ENCODE assay signal across 8 cellular contexts in the genomic region with DNA sequence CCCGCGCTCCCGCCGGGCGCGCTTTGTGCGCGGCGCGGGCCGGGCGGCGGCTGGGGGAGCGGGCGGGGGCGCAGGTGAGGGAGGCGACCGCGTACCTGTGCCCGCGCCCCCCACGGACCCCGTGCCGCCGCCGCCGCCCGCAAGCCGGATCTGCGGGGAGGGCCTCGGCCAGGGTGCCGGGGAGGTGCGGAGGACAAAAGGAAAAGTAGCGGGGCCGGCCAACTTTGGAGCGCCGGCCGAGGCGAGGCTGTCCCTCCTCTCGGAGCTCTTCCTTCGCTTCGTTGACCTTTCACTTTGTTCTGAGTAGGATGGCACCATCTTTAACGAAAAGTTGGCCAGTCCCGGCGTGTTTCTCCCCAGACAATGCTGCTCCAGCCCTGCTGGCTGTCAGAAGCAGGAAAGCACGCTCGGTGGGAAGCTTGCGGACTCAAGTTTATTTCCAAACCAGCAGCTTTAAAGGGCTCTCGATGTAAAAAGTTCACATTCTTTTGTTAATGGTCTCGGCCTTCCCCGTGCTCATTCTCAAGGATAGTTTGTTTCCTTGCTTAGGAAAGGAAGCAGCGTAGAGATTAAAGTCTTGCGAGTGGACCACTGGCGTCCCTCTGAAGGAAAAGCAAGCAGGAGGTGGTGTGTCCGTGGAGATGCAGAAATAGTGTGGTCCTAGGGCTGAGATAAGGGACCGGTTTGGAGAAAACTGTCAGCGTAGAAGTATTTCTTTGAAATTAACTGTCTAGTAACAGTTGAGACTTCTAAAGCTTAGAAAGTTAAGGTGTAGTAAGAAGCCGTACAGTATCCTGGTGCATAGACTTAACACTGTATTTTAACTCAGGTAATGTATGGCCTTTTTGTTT. TPM values are rescaled to one million over a fixed set of nuclear protein-coding genes. Genes with fewer than 3 reads are reported as not detected.
A peak's percentile ranks its signal among the peaks of the same experiment; 100 is the strongest.
DNase-seq lines count a peak whose midpoint lies in the region; ATAC-seq and TF ChIP-seq lines count a peak whose summit lies in the region.

No MANE protein-coding gene starts in this region.

- peak in 3 of 7 experiments; percentile 25 to 59 (median 36) for DNase-seq in CD8-positive, alpha-beta T cell
- DNase-seq in endodermal cell (no peak), inferior parietal cortex (ENCODE audit: extremely low spot score) (no peak), NCI-H774 (lab: John Stamatoyannopoulos, UW) (no peak)

- H3K4me3 ChIP-seq in CD8-positive, alpha-beta T cell (ENCODE audit: low read depth, low read length): peak overlapping the region; percentile 63
- H3K4me3 ChIP-seq in WI38 (ENCODE audit: low read depth, low read length) (peak overlapping the region; percentile 86), endodermal cell (ENCODE audit: low read length) (peak overlapping the region; percentile 98), mucosa of stomach (ENCODE audit: low read length) (peak overlapping the region; percentile 33)

- H3K27me3 ChIP-seq in CD8-positive, alpha-beta T cell (ENCODE audit: insufficient read depth, low read length): no peaks in the 10 kb centered on the region
- H3K27me3 ChIP-seq in endodermal cell (ENCODE audit: control insufficient read depth, insufficient read depth, low read length, poor library complexity, severe bottlenecking) (no peaks in the 10 kb centered on the region), mucosa of stomach (ENCODE audit: control insufficient read depth, insufficient read depth, low read length) (no peaks in the 10 kb centered on the region)

- peak overlapping the region; percentile 83 for H3K9ac ChIP-seq in endodermal cell (ENCODE audit: extremely low read depth, low read length, poor library complexity, severe bottlenecking)
- H3K9ac ChIP-seq in mucosa of stomach (ENCODE audit: low read length): peak overlapping the region; percentile 63

- peaks cover 46% of the 10 kb centered on the region for H3K4me1 Mint-ChIP-seq in CD8-positive, alpha-beta T cell (ENCODE audit: low read depth)
- H3K4me1 Mint-ChIP-seq in endodermal cell: peaks cover 25% of the 10 kb centered on the region

- peaks cover 30% of the 10 kb centered on the region for H3K4me1 ChIP-seq in CD8-positive, alpha-beta T cell (ENCODE audit: insufficient read depth, low read length)
- peaks cover 8% of the 10 kb centered on the region for H3K4me1 ChIP-seq in endodermal cell (ENCODE audit: control insufficient read depth, insufficient read depth, low read length)
- H3K4me1 ChIP-seq in mucosa of stomach (ENCODE audit: control insufficient read depth, insufficient read depth, low read length): peaks cover 17% of the 10 kb centered on the region

- no peaks in the 10 kb centered on the region for H3K9me3 Mint-ChIP-seq in CD8-positive, alpha-beta T cell
- no peaks in the 10 kb centered on the region for H3K9me3 Mint-ChIP-seq in endodermal cell

- no peaks in the 10 kb centered on the region for H3K9me3 ChIP-seq in CD8-positive, alpha-beta T cell (ENCODE audit: low read length)
- no peaks in the 10 kb centered on the region for H3K9me3 ChIP-seq in endodermal cell (ENCODE audit: control insufficient read depth, low read length)
- H3K9me3 ChIP-seq in mucosa of stomach (ENCODE audit: control insufficient read depth, low read length): no peaks in the 10 kb centered on the region

- ATAC-seq in CD8-positive, alpha-beta T cell: peak; percentile 17
- ATAC-seq in GM19035 (IDR thresholded peaks at IDR 0.05; ENCODE audit: unreplicated experiment): peak; percentile 27
- peak; percentile 24 for ATAC-seq in HG03442 (IDR thresholded peaks at IDR 0.05; ENCODE audit: unreplicated experiment)

- peak overlapping the region; percentile 92 for H3K4me3 Mint-ChIP-seq in CD8-positive, alpha-beta T cell
- H3K4me3 Mint-ChIP-seq in endodermal cell: peak overlapping the region; percentile 85

- intact Hi-C loops in CD8-positive, alpha-beta T cell (cut with DNase I, micrococcal nuclease): loop anchor here (1.0 to 2.0 kb wide), 4 partner anchors 9 to 1659 kb away; a partner anchor contains a TSS

- 2 to 6% methylated on average over 23 to 58 of the region's 58 CpGs for WGBS in endodermal cell (ENCODE audit: insufficient coverage in 1 of 2, insufficient read length in 1 of 2), 2 experiments

- no peak for TF ChIP-seq CTCF in CD8-positive, alpha-beta T cell (IDR thresholded peaks at IDR 0.05)
- no peak for TF ChIP-seq CTCF in WI38 (IDR thresholded peaks at IDR 0.05; ENCODE audit: low read depth, low read length)
- no peak for TF ChIP-seq CTCF in endodermal cell (conservative IDR thresholded peaks at IDR 0.05)

- H3K36me3 Mint-ChIP-seq in CD8-positive, alpha-beta T cell: peaks cover 22% of the 10 kb centered on the region
- H3K36me3 Mint-ChIP-seq in endodermal cell (ENCODE audit: low read depth): peaks cover 27% of the 10 kb centered on the region

- peak overlapping the region; percentile 43 for H3K27ac ChIP-seq in CD8-positive, alpha-beta T cell (ENCODE audit: low read depth, low read length)
- H3K27ac ChIP-seq in endodermal cell (ENCODE audit: low read depth, low read length): peak overlapping the region; percentile 81

- no peaks in the 10 kb centered on the region for H3K27me3 Mint-ChIP-seq in CD8-positive, alpha-beta T cell (ENCODE audit: low read depth)
- H3K27me3 Mint-ChIP-seq in endodermal cell (ENCODE audit: insufficient read depth): no peaks in the 10 kb centered on the region

- H3K27ac Mint-ChIP-seq in CD8-positive, alpha-beta T cell: peak overlapping the region; percentile 90
- peak overlapping the region; percentile 71 for H3K27ac Mint-ChIP-seq in endodermal cell

- no peaks in the 10 kb centered on the region for H3K36me3 ChIP-seq in CD8-positive, alpha-beta T cell (ENCODE audit: insufficient read depth, low read length)
- H3K36me3 ChIP-seq in endodermal cell (ENCODE audit: control insufficient read depth, insufficient read depth, low read length) (peaks cover 49% of the 10 kb centered on the region), mucosa of stomach (ENCODE audit: control insufficient read depth, insufficient read depth, low read length) (peaks cover 8% of the 10 kb centered on the region)

- POLR2A ChIA-PET in CD8-positive, alpha-beta T cell (lab: Charles Lee): interaction anchor here (0.6 to 1.3 kb wide), 7 partner anchors 10 to 41 kb away, joined by 3 to 16 read pairs (median 4); a partner anchor contains a TSS

- CTCF ChIA-PET in CD8-positive, alpha-beta T cell (lab: Charles Lee): interaction anchor here (1.4 kb wide), 1 partner anchor 40 kb away, joined by 3 read pairs; no protein-coding TSS in a partner anchor

RNA-seq across cellular contexts. Expression of a gene that starts 0.7 kb away (rescaled TPM):
- 10 to 100 TPM; 83.1 to 86.2 TPM for total RNA-seq in CD8-positive, alpha-beta T cell
- 100 to 1,000 TPM; 137 to 139 TPM for total RNA-seq in endodermal cell
- 71.8 TPM for polyA plus RNA-seq in endodermal cell (2013, experiment 1 of 2)
- polyA plus RNA-seq in endodermal cell (2013, experiment 2 of 2): 66.9 TPM

RNA-seq across cellular contexts. Expression of a gene that starts 14.0 kb away (rescaled TPM):
- total RNA-seq in CD8-positive, alpha-beta T cell: 10 to 100 TPM; 30.8 to 35.9 TPM
- total RNA-seq in endodermal cell: 10 to 100 TPM; 41.5 to 46.2 TPM
- 23.5 TPM for polyA plus RNA-seq in endodermal cell (2013, experiment 1 of 2)
- 18.6 TPM for polyA plus RNA-seq in endodermal cell (2013, experiment 2 of 2)

RNA-seq across cellular contexts. Expression of a gene that starts 29.2 kb away (rescaled TPM):
- total RNA-seq in CD8-positive, alpha-beta T cell: 10 to 100 TPM in 1 of 2 experiments, 1 to 10 TPM in 1; 9.0 to 10.3 TPM
- total RNA-seq in endodermal cell: 10 to 100 TPM; 47.8 to 51.0 TPM
- 42.9 TPM for polyA plus RNA-seq in endodermal cell (2013, experiment 1 of 2)
- 39.3 TPM for polyA plus RNA-seq in endodermal cell (2013, experiment 2 of 2)

RNA-seq across cellular contexts. Expression of a gene that starts 40.7 kb away (rescaled TPM):
- 10 to 100 TPM; 47.0 to 49.8 TPM for total RNA-seq in CD8-positive, alpha-beta T cell
- 10 to 100 TPM; 48.9 to 50.4 TPM for total RNA-seq in endodermal cell
- polyA plus RNA-seq in endodermal cell (2013, experiment 1 of 2): 44.3 TPM
- polyA plus RNA-seq in endodermal cell (2013, experiment 2 of 2): 43.0 TPM

Comparison
In these comparisons a context has a peak if more than half of its experiments do, and no peak if none do; other contexts are left out.
1. H3K4me3 ChIP-seq: peak in every context shown above with its lines; median percentile 98 in endodermal cell; 86 in WI38; 63 in CD8-positive, alpha-beta T cell; 33 in mucosa of stomach.
2. RNA of a gene that starts 29.2 kb away (total RNA-seq): 47.8 to 51.0 TPM in endodermal cell; 9.0 to 10.3 TPM in CD8-positive, alpha-beta T cell; every median in the first group is over 4 times any median in the second.
3. Peak in every context shown above with its lines, with median percentiles within 50 percentile points of each other: ATAC-seq.